Comparison of ENCODE assay signal across 18 cellular contexts in the genomic region with DNA sequence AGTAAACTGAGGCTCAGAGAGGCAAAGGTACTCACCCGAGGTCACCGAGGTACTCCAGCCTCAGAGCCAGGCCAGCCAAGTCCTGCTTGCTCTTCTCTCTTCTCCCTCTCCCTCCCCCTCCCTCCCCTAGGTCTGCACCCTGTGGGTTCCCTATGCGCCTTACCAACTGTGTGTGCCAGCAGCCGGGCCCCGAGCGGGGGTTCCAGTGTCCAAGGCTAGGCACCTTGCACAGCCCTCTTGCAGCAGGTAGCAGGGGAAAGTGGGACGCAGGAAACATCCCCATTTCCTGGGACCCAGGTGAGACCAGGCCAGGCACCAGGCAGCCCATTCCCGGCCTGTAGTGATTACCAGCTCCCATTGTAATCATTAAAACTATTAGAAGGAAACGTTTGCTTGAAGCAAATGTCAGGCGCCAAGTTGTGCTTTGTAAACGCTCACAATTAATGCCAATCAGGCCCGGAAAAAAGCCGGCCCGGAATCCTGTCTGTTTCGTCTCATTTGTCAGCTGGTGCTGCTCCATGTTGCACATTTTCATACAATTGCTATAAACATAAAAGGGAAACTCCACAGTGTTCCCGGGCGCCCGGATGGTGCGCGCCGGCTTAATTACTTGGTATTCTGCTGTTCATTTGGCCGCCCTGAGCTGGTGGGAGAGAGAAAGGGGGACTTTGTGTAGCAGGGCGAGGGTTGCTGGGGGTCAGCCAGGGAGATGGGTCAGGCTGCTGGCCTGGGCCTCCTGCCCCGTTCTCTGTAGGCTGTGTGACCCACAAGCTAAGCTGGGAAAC. TPM values are rescaled to one million over a fixed set of nuclear protein-coding genes. Genes with fewer than 3 reads are reported as not detected.
DNase-seq lines count a peak whose midpoint lies in the region; ATAC-seq, FAIRE-seq and TF ChIP-seq lines count a peak whose summit lies in the region.
"Had no signal": no experiment of that assay in that cellular context is flagged by ENCODE, and none has a peak within 500 bp of the region (broad histone marks: within the 10 kb centered on the region; RNA-seq: fewer than 3 reads in every experiment).

No MANE protein-coding gene starts in this region.

- no peak for TF ChIP-seq RAD21 in HepG2 (CRISPR knock-in tag; IDR thresholded peaks at IDR 0.05)

- no TSS peak for BruUV-seq in HepG2 (replicated peaks; lab: Mats Ljungman, UMichigan)

- DNase-seq in G401 (ENCODE audit: low spot score) (peak; percentile 32), HepG2 (ENCODE audit: low spot score) (no peak), posterior vena cava (ENCODE audit: low spot score) (peak; percentile 76), KBM-7 (no peak), coronary artery (ENCODE audit: low spot score) (no peak), NCI-H2171 treated with DMSO at 0.1 percent for 48 hours (lab: John Stamatoyannopoulos, UW) (no peak)
- DNase-seq: activated naive CD8-positive, alpha-beta T cell treated with anti-CD3 and anti-CD28 coated beads, Interleukin-2, amount 50 U/mL, for 24 hours; Caco-2; naive B cell; stimulated activated CD4-positive, alpha-beta T cell treated with anti-CD3 and anti-CD28 coated beads, Interleukin-4, amount 100 ng/mL, for 24 hours; T-helper 17 cell had no signal

- H3K4me1 ChIP-seq in HepG2 (ENCODE audit: insufficient read depth, low read length) = peaks cover 73% of the 10 kb centered on the region

- peaks cover 10% of the 10 kb centered on the region for H3K79me2 ChIP-seq in HepG2 (ENCODE audit: insufficient read depth, low read length)

- H3K9ac ChIP-seq in HepG2 (ENCODE audit: insufficient read depth, low read depth, low read length) = no peak overlapping the region; the same call in 1 of the 2 replicates

- TF ChIP-seq POLR2A in HepG2 (IDR thresholded peaks at IDR 0.05; ENCODE audit: insufficient read depth in 1 of 2, low read depth in 2 of 2, low read length in 2 of 2) = no peak

- no peak overlapping the region for H3K27ac Mint-ChIP-seq in stimulated activated memory B cell treated with anti-CD40 and anti-IgM and Interleukin-4, amounts not matched to agents 10 μg/mL and 1 μg/mL and 100 μg/mL, for 72 hours
- H3K27ac Mint-ChIP-seq: activated naive CD8-positive, alpha-beta T cell treated with anti-CD3 and anti-CD28 coated beads, Interleukin-2, amount 50 U/mL, for 24 hours; activated T-helper 17 cell treated with anti-CD3 and anti-CD28 coated beads, Interleukin-2, amount 50 U/mL, for 72 hours; T-helper 17 cell; WTC11 had no signal

- no peaks in the 10 kb centered on the region for H3K9me3 ChIP-seq in HepG2 (ENCODE audit: low read length)
- H3K9me3 ChIP-seq: Caco-2, left lung, thoracic aorta had no signal

- H3K27me3 ChIP-seq in HepG2 (ENCODE audit: control insufficient read depth in 1 of 2, insufficient read depth in 2 of 2, low read length in 2 of 2) = no peaks in the 10 kb centered on the region
- H3K27me3 ChIP-seq: left lung had no signal

- 95% methylated on average over 22 of the region's 24 CpGs for WGBS in HepG2 (ENCODE audit: low lambda C conversion rate)

- H3K4me3 ChIP-seq in HepG2 (replicated peaks in 1 of 3; ENCODE audit: insufficient read depth in 1 of 3, low read depth in 2 of 3, low read length in 3 of 3) (no peak overlapping the region), coronary artery (no peak overlapping the region)
- H3K4me3 ChIP-seq: left lung, thoracic aorta had no signal

- H3K9me3 Mint-ChIP-seq in stimulated activated memory B cell treated with anti-CD40 and anti-IgM and Interleukin-4, amounts not matched to agents 10 μg/mL and 1 μg/mL and 100 μg/mL, for 72 hours = no peaks in the 10 kb centered on the region
- H3K9me3 Mint-ChIP-seq: activated naive CD8-positive, alpha-beta T cell treated with anti-CD3 and anti-CD28 coated beads, Interleukin-2, amount 50 U/mL, for 24 hours; activated T-helper 17 cell treated with anti-CD3 and anti-CD28 coated beads, Interleukin-2, amount 50 U/mL, for 72 hours; naive B cell; WTC11 had no signal

- no peaks in the 10 kb centered on the region for H3K36me3 Mint-ChIP-seq in stimulated activated memory B cell treated with anti-CD40 and anti-IgM and Interleukin-4, amounts not matched to agents 10 μg/mL and 1 μg/mL and 100 μg/mL, for 72 hours
- H3K36me3 Mint-ChIP-seq: naive B cell, WTC11 had no signal

- H3K36me3 ChIP-seq in HepG2 (replicated peaks in 1 of 2; ENCODE audit: control insufficient read depth in 1 of 2, insufficient read depth in 2 of 2, low read length in 2 of 2) = peaks cover 0 to 6% of the 10 kb centered on the region in 2 experiments; a peak in 1 of 5 replicates
- H3K36me3 ChIP-seq: left lung, thoracic aorta had no signal

- TF ChIP-seq CTCF in HepG2 (CRISPR knock-in tag; IDR thresholded peaks at IDR 0.05) = no peak
- TF ChIP-seq CTCF in coronary artery (IDR thresholded peaks at IDR 0.05) = no peak

- no peak overlapping the region for H3K4me2 ChIP-seq in HepG2 (ENCODE audit: low read depth, low read length)

- TF ChIP-seq EP300 in HepG2 (IDR thresholded peaks at IDR 0.05; ENCODE audit: low read depth in 2 of 2, low read length in 2 of 2) (no peak), HepG2 (CRISPR knock-in tag; IDR thresholded peaks at IDR 0.05; ENCODE audit: borderline replicate concordance) (no peak)

- intact Hi-C loops in HepG2 (cut with micrococcal nuclease; ENCODE audit: unreplicated experiment) = no loop called here
- intact Hi-C loops in posterior vena cava (cut with DNase I) = no loop called here

- H3K4me3 Mint-ChIP-seq in stimulated activated memory B cell treated with anti-CD40 and anti-IgM and Interleukin-4, amounts not matched to agents 10 μg/mL and 1 μg/mL and 100 μg/mL, for 72 hours = no peak overlapping the region
- H3K4me3 Mint-ChIP-seq: activated naive CD8-positive, alpha-beta T cell treated with anti-CD3 and anti-CD28 coated beads, Interleukin-2, amount 50 U/mL, for 24 hours; activated T-helper 17 cell treated with anti-CD3 and anti-CD28 coated beads, Interleukin-2, amount 50 U/mL, for 72 hours; naive B cell; T-helper 17 cell; WTC11 had no signal

- no peak for FAIRE-seq in HepG2 (lab: Jason Lieb, UNC)
- FAIRE-seq: HTR-8/SVneo had no signal

- H3K4me1 Mint-ChIP-seq in stimulated activated memory B cell treated with anti-CD40 and anti-IgM and Interleukin-4, amounts not matched to agents 10 μg/mL and 1 μg/mL and 100 μg/mL, for 72 hours = peaks cover 7% of the 10 kb centered on the region
- H3K4me1 Mint-ChIP-seq: activated naive CD8-positive, alpha-beta T cell treated with anti-CD3 and anti-CD28 coated beads, Interleukin-2, amount 50 U/mL, for 24 hours; activated T-helper 17 cell treated with anti-CD3 and anti-CD28 coated beads, Interleukin-2, amount 50 U/mL, for 72 hours; T-helper 17 cell; WTC11 had no signal

- peak overlapping the region; percentile 24 for H3K27ac ChIP-seq in angular gyrus (ENCODE audit: low read depth, low read length)
- peak overlapping the region; percentile 83 for H3K27ac ChIP-seq in HepG2 (ENCODE audit: extremely low read length, insufficient read depth, low read length)
- H3K27ac ChIP-seq in coronary artery = no peak overlapping the region
- H3K27ac ChIP-seq: left lung, thoracic aorta had no signal

- no peak for ATAC-seq in HepG2
- ATAC-seq in stimulated activated memory B cell treated with anti-CD40 and anti-IgM and Interleukin-4, amounts not matched to agents 10 μg/mL and 1 μg/mL and 100 μg/mL, for 72 hours = no peak
- ATAC-seq: activated naive CD8-positive, alpha-beta T cell treated with anti-CD3 and anti-CD28 coated beads, Interleukin-2, amount 50 U/mL, for 24 hours; activated T-helper 17 cell treated with anti-CD3 and anti-CD28 coated beads, Interleukin-2, amount 50 U/mL, for 72 hours; left lung; T-helper 17 cell; WTC11 had no signal

- CTCF ChIA-PET in HepG2 (lab: Yijun Ruan, JAX; ENCODE audit: low intra/inter-chr PET ratio, low total read pairs) = no interaction called here

- in situ Hi-C loops in G401 (cut with HindIII; ENCODE audit: low sequenced_read_pairs) = no loop called here
- in situ Hi-C loops in HepG2 (cut with HindIII; ENCODE audit: extremely low pct_ligation_motif_present, low pct_unique_long_range_greater_than_20kb) = no loop called here
- in situ Hi-C loops in KBM-7 (cut with MboI; ENCODE audit: low pct_unique_long_range_greater_than_20kb, low sequenced_read_pairs) = no loop called here

- no peaks in the 10 kb centered on the region for H4K20me1 ChIP-seq in HepG2 (ENCODE audit: insufficient read depth, low read length)

- H2AFZ ChIP-seq in HepG2 (ENCODE audit: low read length) = no peak overlapping the region

- POLR2A ChIA-PET in HepG2 (lab: Yijun Ruan, JAX) = interaction anchor here (0.7 to 2.3 kb wide), 4 partner anchors 12 to 152 kb away, joined by 3 to 9 read pairs (median 3); partner anchors contain the start of genes FAM222A, MMAB and MVK

- H3K27me3 Mint-ChIP-seq in stimulated activated memory B cell treated with anti-CD40 and anti-IgM and Interleukin-4, amounts not matched to agents 10 μg/mL and 1 μg/mL and 100 μg/mL, for 72 hours = no peaks in the 10 kb centered on the region
- H3K27me3 Mint-ChIP-seq: activated naive CD8-positive, alpha-beta T cell treated with anti-CD3 and anti-CD28 coated beads, Interleukin-2, amount 50 U/mL, for 24 hours; activated T-helper 17 cell treated with anti-CD3 and anti-CD28 coated beads, Interleukin-2, amount 50 U/mL, for 72 hours; T-helper 17 cell had no signal

RNA-seq across cellular contexts. Expression of gene FAM222A, which starts 11.9 kb away (rescaled TPM):
- 4.0 and 9.0 TPM in 2 replicates for total RNA-seq in G401 (2014; rRNA removed; shearing (Covaris generic))
- total RNA-seq in HepG2 (2016; rRNA removed; fragmentation: Illumina TruSeq; extraction: Trizol) (7.2 and 9.6 TPM in 2 replicates), posterior vena cava (under 1 TPM; 0.62 to 0.79 TPM)
- 1.9 and 2.5 TPM in 2 replicates for total RNA-seq in HepG2 (2016; cell fraction: cytosol; rRNA removed; fragmentation: Illumina TruSeq; extraction: Trizol; ENCODE audit: low read depth)
- total RNA-seq in HepG2 (2016; cell fraction: insoluble cytoplasmic fraction; rRNA removed; fragmentation: Illumina TruSeq; extraction: Trizol) = 5.6 and 8.3 TPM in 2 replicates
- 7.5 TPM in 2 replicates for total RNA-seq in HepG2 (2016; cell fraction: membrane; rRNA removed; fragmentation: Illumina TruSeq; extraction: Trizol)
- 7.0 and 7.5 TPM in 2 replicates for total RNA-seq in HepG2 (2016; cell fraction: nucleus; rRNA removed; fragmentation: Illumina TruSeq; extraction: Trizol)
- polyA plus RNA-seq in HepG2 (2011; rRNA removed) = 2.7 and 3.7 TPM in 2 replicates
- polyA plus RNA-seq in HepG2 (2011; cell fraction: cytosol; rRNA removed) = 2.0 and 3.0 TPM in 2 replicates
- polyA plus RNA-seq in HepG2 (2011; cell fraction: nucleus; rRNA removed) = 3.8 and 4.7 TPM in 2 replicates
- 2.5 and 2.9 TPM in 2 replicates for polyA plus RNA-seq in HepG2 (2012)
- polyA plus RNA-seq in HepG2 (2016; cell fraction: cytosol; fragmentation: Illumina TruSeq; extraction: Trizol; ENCODE audit: low read depth) = 2.5 and 2.6 TPM in 2 replicates
- polyA plus RNA-seq in HepG2 (2016; cell fraction: insoluble cytoplasmic fraction; fragmentation: Illumina TruSeq; extraction: Trizol; ENCODE audit: low read depth) = 9.4 and 11.8 TPM in 2 replicates
- 8.4 and 9.5 TPM in 2 replicates for polyA plus RNA-seq in HepG2 (2016; cell fraction: membrane; fragmentation: Illumina TruSeq; extraction: Trizol; ENCODE audit: low read depth)
- 9.3 and 9.9 TPM in 2 replicates for polyA plus RNA-seq in HepG2 (2016; cell fraction: nucleus; fragmentation: Illumina TruSeq; extraction: Trizol; ENCODE audit: insufficient read depth, low read depth)
- 2.9 and 8.9 TPM in 2 replicates for polyA minus RNA-seq in HepG2 (2011; rRNA and poly(A)+ RNA removed; ENCODE audit: low replicate concordance)
- polyA minus RNA-seq in HepG2 (2011; cell fraction: cytosol; rRNA and poly(A)+ RNA removed) = 3.6 and 4.0 TPM in 2 replicates
- 7.9 and 8.2 TPM in 2 replicates for polyA minus RNA-seq in HepG2 (2011; cell fraction: nucleus; rRNA and poly(A)+ RNA removed)

Comparison
In these comparisons a context has a peak if more than half of its experiments do, and no peak if none do; other contexts are left out.
1. DNase-seq: peak in G401 (single experiment) and posterior vena cava (single experiment); none in HepG2 (single experiment), KBM-7 (single experiment), coronary artery (single experiment) and NCI-H2171 treated with DMSO at 0.1 percent for 48 hours (single experiment).
2. H3K27ac ChIP-seq: peak in angular gyrus (single experiment) and HepG2 (single experiment); none in coronary artery (0 of 2).